Comparison of ENCODE assay signal across 18 cellular contexts in genomic region chr5:113939959-113940358, GRCh38.
DNase-seq lines count a peak whose midpoint lies in the region; ATAC-seq and TF ChIP-seq lines count a peak whose summit lies in the region.
"Had no signal": no experiment of that assay in that cellular context is flagged by ENCODE, and none has a peak within 500 bp of the region (broad histone marks: within the 10 kb centered on the region; RNA-seq: fewer than 3 reads in every experiment).

No MANE protein-coding gene starts in this region.

- no peaks in the 10 kb centered on the region for H4K20me1 ChIP-seq in neural progenitor cell (ENCODE audit: low read depth)
- H4K20me1 ChIP-seq: BLaER1 treated with 17β-estradiol and CSF1 and Interleukin-3, amounts not matched to agents 10 nM and 100 nM had no signal

- BruUV-seq in MCF 10A (replicated peaks; lab: Mats Ljungman, UMichigan) = no TSS peak

- H3K36me3 ChIP-seq in breast epithelium (no peaks in the 10 kb centered on the region), endodermal cell (ENCODE audit: control insufficient read depth, insufficient read depth, low read length) (no peaks in the 10 kb centered on the region), neural progenitor cell (no peaks in the 10 kb centered on the region)
- H3K36me3 ChIP-seq: BLaER1 treated with 17β-estradiol and CSF1 and Interleukin-3, amounts not matched to agents 10 nM and 100 nM had no signal

- no peaks in the 10 kb centered on the region for H3K79me2 ChIP-seq in neural progenitor cell (ENCODE audit: low read depth)

- H3K36me3 Mint-ChIP-seq in MCF 10A (ENCODE audit: insufficient read depth, unreplicated experiment) (no peaks in the 10 kb centered on the region), endodermal cell (ENCODE audit: low read depth) (no peaks in the 10 kb centered on the region), neural progenitor cell (no peaks in the 10 kb centered on the region)
- H3K36me3 Mint-ChIP-seq: CD4-positive, CD25-positive, alpha-beta regulatory T cell had no signal

- POLR2A ChIA-PET in MCF 10A (lab: Yijun Ruan, JAX) = no interaction called here

- H3K27me3 ChIP-seq in breast epithelium (no peaks in the 10 kb centered on the region), endodermal cell (ENCODE audit: control insufficient read depth, insufficient read depth, low read length, poor library complexity, severe bottlenecking) (no peaks in the 10 kb centered on the region), neural progenitor cell (no peaks in the 10 kb centered on the region)
- H3K27me3 ChIP-seq: BLaER1 treated with 17β-estradiol and CSF1 and Interleukin-3, amounts not matched to agents 10 nM and 100 nM had no signal

- 84 to 100% methylated on average over 2 to 3 of the region's 3 CpGs for WGBS in endodermal cell (ENCODE audit: insufficient coverage in 1 of 2, insufficient read length in 1 of 2), 2 experiments

- intact Hi-C loops in MCF 10A (cut with micrococcal nuclease) = no loop called here
- intact Hi-C loops in breast epithelium (cut with DNase I; ENCODE audit: low total_unique reads) = no loop called here

- no peak overlapping the region for H3K9ac ChIP-seq in endodermal cell (ENCODE audit: extremely low read depth, low read length, poor library complexity, severe bottlenecking)
- no peak overlapping the region for H3K9ac ChIP-seq in neural progenitor cell
- H3K9ac ChIP-seq: BLaER1 treated with 17β-estradiol and CSF1 and Interleukin-3, amounts not matched to agents 10 nM and 100 nM had no signal

- H3K4me2 ChIP-seq in neural progenitor cell = no peak overlapping the region
- H3K4me2 ChIP-seq: BLaER1 treated with 17β-estradiol and CSF1 and Interleukin-3, amounts not matched to agents 10 nM and 100 nM had no signal

- peak overlapping the region; percentile 84 for H2AFZ ChIP-seq in neural progenitor cell (replicated peaks)

- no peaks in the 10 kb centered on the region for H3F3A ChIP-seq in neural progenitor cell (ENCODE audit: low read depth)

- DNase-seq in MCF 10A (ENCODE audit: unreplicated experiment) (peak; percentile 20), breast epithelium (ENCODE audit: low spot score in 2 of 2) (no peak), NCI-H146 treated with DMSO at 0.1 percent for 48 hours (lab: John Stamatoyannopoulos, UW; ENCODE audit: unreplicated experiment) (peak; percentile 28), endodermal cell (no peak), neural progenitor cell (ENCODE audit: low spot score) (no peak), NCI-H1436 (lab: John Stamatoyannopoulos, UW) (no peak), activated gamma-delta T cell treated with Interleukin-2 at 50 U/mL for 16 hours (no peak)
- DNase-seq: Caco-2; CD4-positive, CD25-positive, alpha-beta regulatory T cell; GF-D8; GOT3; H7; HFFc6; IMR-90 had no signal

- TF ChIP-seq POLR2A in breast epithelium (IDR thresholded peaks at IDR 0.05) = no peak

- H3K4me1 Mint-ChIP-seq in MCF 10A (ENCODE audit: insufficient read depth, unreplicated experiment) (no peaks in the 10 kb centered on the region), endodermal cell (peaks cover 17% of the 10 kb centered on the region), neural progenitor cell (no peaks in the 10 kb centered on the region)
- H3K4me1 Mint-ChIP-seq: B cell; CD4-positive, CD25-positive, alpha-beta regulatory T cell had no signal

- TF ChIP-seq CTCF in MCF 10A (IDR thresholded peaks at IDR 0.05; ENCODE audit: unreplicated experiment) = no peak
- no peak for TF ChIP-seq CTCF in breast epithelium (IDR thresholded peaks at IDR 0.05)
- TF ChIP-seq CTCF in endodermal cell (conservative IDR thresholded peaks at IDR 0.05) = no peak
- TF ChIP-seq CTCF in neural progenitor cell (IDR thresholded peaks at IDR 0.05) = no peak

- no peaks in the 10 kb centered on the region for H3K9me3 ChIP-seq in breast epithelium
- H3K9me3 ChIP-seq in endodermal cell (ENCODE audit: control insufficient read depth, low read length) = no peaks in the 10 kb centered on the region
- H3K9me3 ChIP-seq in neural progenitor cell (ENCODE audit: low read depth) = no peaks in the 10 kb centered on the region
- H3K9me3 ChIP-seq: BLaER1 treated with 17β-estradiol and CSF1 and Interleukin-3, amounts not matched to agents 10 nM and 100 nM; Caco-2 had no signal

- CTCF ChIA-PET in MCF 10A (lab: Yijun Ruan, JAX) = no interaction called here

- no peak overlapping the region for H3K27ac ChIP-seq in breast epithelium
- no peak overlapping the region for H3K27ac ChIP-seq in endodermal cell (ENCODE audit: low read depth, low read length)
- H3K27ac ChIP-seq in neural progenitor cell = no peak overlapping the region
- H3K27ac ChIP-seq: BLaER1 treated with 17β-estradiol and CSF1 and Interleukin-3, amounts not matched to agents 10 nM and 100 nM had no signal

- H3K4me3 ChIP-seq in breast epithelium (no peak overlapping the region), endodermal cell (ENCODE audit: low read length) (no peak overlapping the region), neural progenitor cell (no peak overlapping the region)
- H3K4me3 ChIP-seq: BLaER1 treated with 17β-estradiol and CSF1 and Interleukin-3, amounts not matched to agents 10 nM and 100 nM had no signal

- H3K4me1 ChIP-seq in breast epithelium (no peaks in the 10 kb centered on the region), endodermal cell (ENCODE audit: control insufficient read depth, insufficient read depth, low read length) (peaks cover 9% of the 10 kb centered on the region), neural progenitor cell (peaks cover 7% of the 10 kb centered on the region)
- H3K4me1 ChIP-seq: BLaER1 treated with 17β-estradiol and CSF1 and Interleukin-3, amounts not matched to agents 10 nM and 100 nM; Caco-2 had no signal

- ATAC-seq in esophagus mucosa = no peak
- ATAC-seq: HCT116 had no signal

- H3K4me3 Mint-ChIP-seq in MCF 10A (ENCODE audit: unreplicated experiment) = no peak overlapping the region
- no peak overlapping the region for H3K4me3 Mint-ChIP-seq in endodermal cell
- no peak overlapping the region for H3K4me3 Mint-ChIP-seq in neural progenitor cell
- H3K4me3 Mint-ChIP-seq: B cell; CD4-positive, CD25-positive, alpha-beta regulatory T cell; HFFc6 had no signal

- H3K27ac Mint-ChIP-seq in MCF 10A (ENCODE audit: low read depth, unreplicated experiment) (no peak overlapping the region), endodermal cell (peak overlapping the region; percentile 40), neural progenitor cell (no peak overlapping the region)
- H3K27ac Mint-ChIP-seq: B cell; CD4-positive, CD25-positive, alpha-beta regulatory T cell; HFFc6 had no signal

- H3K27me3 Mint-ChIP-seq in MCF 10A (ENCODE audit: insufficient read depth, unreplicated experiment) (peaks cover 68% of the 10 kb centered on the region), endodermal cell (ENCODE audit: insufficient read depth) (peaks cover 4% of the 10 kb centered on the region), neural progenitor cell (ENCODE audit: insufficient read depth, low read depth) (peaks cover 2% of the 10 kb centered on the region)
- H3K27me3 Mint-ChIP-seq: B cell; CD4-positive, CD25-positive, alpha-beta regulatory T cell had no signal

- no peaks in the 10 kb centered on the region for H3K9me3 Mint-ChIP-seq in MCF 10A (ENCODE audit: unreplicated experiment)
- H3K9me3 Mint-ChIP-seq in endodermal cell = no peaks in the 10 kb centered on the region
- H3K9me3 Mint-ChIP-seq in neural progenitor cell = peaks cover 2% of the 10 kb centered on the region
- H3K9me3 Mint-ChIP-seq: HFFc6 had no signal

Comparison
In these comparisons a context has a peak if more than half of its experiments do, and no peak if none do; other contexts are left out.
1. DNase-seq: peak in MCF 10A (single experiment) and NCI-H146 treated with DMSO at 0.1 percent for 48 hours (single experiment); none in breast epithelium (0 of 2), endodermal cell (single experiment), neural progenitor cell (single experiment), NCI-H1436 (single experiment) and activated gamma-delta T cell treated with Interleukin-2 at 50 U/mL for 16 hours (single experiment).